Comparison of ENCODE assay signal across 19 cellular contexts in genomic region chr15:63231206-63231605, GRCh38. TPM values are rescaled to one million over a fixed set of nuclear protein-coding genes. Genes with fewer than 3 reads are reported as not detected.
DNase-seq lines count a peak whose midpoint lies in the region; ATAC-seq and TF ChIP-seq lines count a peak whose summit lies in the region.
"Had no signal": no experiment of that assay in that cellular context is flagged by ENCODE, and none has a peak within 500 bp of the region (broad histone marks: within the 10 kb centered on the region; RNA-seq: fewer than 3 reads in every experiment).

No MANE protein-coding gene starts in this region.

- intact Hi-C loops in activated CD8-positive, alpha-beta T cell treated with anti-CD3 and anti-CD28 coated beads for 36 hours (cut with micrococcal nuclease), result loop anchor here (5.0 kb wide), 1 partner anchor 39 kb away; no protein-coding TSS in a partner anchor
- intact Hi-C loops in aorta (cut with DNase I), result no loop called here

- H3K4me3 Mint-ChIP-seq in activated naive CD4-positive, alpha-beta T cell treated with anti-CD3 and anti-CD28 coated beads, Interleukin-2, amount 50 U/mL, for 24 hours, result no peak overlapping the region
- H3K4me3 Mint-ChIP-seq in activated CD8-positive, alpha-beta T cell treated with anti-CD3 and anti-CD28 coated beads for 36 hours, result peak overlapping the region; percentile 42
- peak overlapping the region; percentile 53 for H3K4me3 Mint-ChIP-seq in stimulated activated effector memory CD8-positive, alpha-beta T cell treated with anti-CD3 and anti-CD28 coated beads, Interleukin-12 subunit alpha, Interleukin-12 subunit beta, amount 100 ng/mL, for 72 hours
- H3K4me3 Mint-ChIP-seq: H9 had no signal

- H3K9me3 Mint-ChIP-seq in activated naive CD4-positive, alpha-beta T cell treated with anti-CD3 and anti-CD28 coated beads, Interleukin-2, amount 50 U/mL, for 24 hours, result no peaks in the 10 kb centered on the region
- H3K9me3 Mint-ChIP-seq in activated CD8-positive, alpha-beta T cell treated with anti-CD3 and anti-CD28 coated beads for 36 hours, result no peaks in the 10 kb centered on the region
- H3K9me3 Mint-ChIP-seq in stimulated activated effector memory CD8-positive, alpha-beta T cell treated with anti-CD3 and anti-CD28 coated beads, Interleukin-12 subunit alpha, Interleukin-12 subunit beta, amount 100 ng/mL, for 72 hours, result no peaks in the 10 kb centered on the region
- H3K9me3 Mint-ChIP-seq: H9 had no signal

- no peaks in the 10 kb centered on the region for H3K36me3 ChIP-seq in aorta (ENCODE audit: control insufficient read depth in 1 of 2, insufficient read depth in 2 of 2, low read length in 1 of 2)
- H3K36me3 ChIP-seq: esophagus squamous epithelium, lower lobe of right lung had no signal

- no peak for ATAC-seq in activated CD8-positive, alpha-beta T cell treated with anti-CD3 and anti-CD28 coated beads for 36 hours
- no peak for ATAC-seq in stimulated activated effector memory CD8-positive, alpha-beta T cell treated with anti-CD3 and anti-CD28 coated beads, Interleukin-12 subunit alpha, Interleukin-12 subunit beta, amount 100 ng/mL, for 72 hours
- ATAC-seq in aorta (ENCODE audit: low FRiP score) (no peak), HG03280 (IDR thresholded peaks at IDR 0.05; ENCODE audit: unreplicated experiment) (no peak)
- ATAC-seq: GM12878, K562, lower lobe of right lung had no signal

- 90 to 95% methylated on average over 3 of the region's 3 CpGs for WGBS in aorta, 2 donors

- CTCF ChIA-PET in activated CD8-positive, alpha-beta T cell treated with anti-CD3 and anti-CD28 coated beads for 36 hours (lab: Charles Lee), result interaction anchor here (0.7 to 1.7 kb wide), 8 partner anchors 8 to 125 kb away, joined by 3 to 9 read pairs (median 4); no protein-coding TSS in a partner anchor

- POLR2A ChIA-PET in activated CD8-positive, alpha-beta T cell treated with anti-CD3 and anti-CD28 coated beads for 36 hours (lab: Charles Lee), result interaction anchor here (1.1 to 4.1 kb wide), 3 partner anchors 12 to 74 kb away, joined by 5 to 20 read pairs (median 7); partner anchors contain the start of gene RPS27L

- no peaks in the 10 kb centered on the region for H3K27me3 ChIP-seq in aorta (ENCODE audit: control insufficient read depth in 1 of 2, insufficient read depth in 2 of 2, low read length in 1 of 2)
- H3K27me3 ChIP-seq: esophagus squamous epithelium had no signal

- no peak for DNase-seq in activated naive CD4-positive, alpha-beta T cell treated with anti-CD3 and anti-CD28 coated beads, Interleukin-2, amount 50 U/mL, for 16 hours
- DNase-seq in activated CD8-positive, alpha-beta T cell treated with anti-CD3 and anti-CD28 coated beads for 36 hours, result no peak
- DNase-seq in fibroblast of peridontal ligament (ENCODE audit: extremely low read depth), result peak; percentile 38
- no peak for DNase-seq in stimulated activated effector memory CD8-positive, alpha-beta T cell treated with anti-CD3 and anti-CD28 coated beads, Interleukin-12 subunit alpha, Interleukin-12 subunit beta, amount 100 ng/mL, for 72 hours (ENCODE audit: low spot score in 2 of 2)
- no peak for DNase-seq in islet precursor cell
- DNase-seq in aorta, result no peak
- DNase-seq: activated CD8-positive, alpha-beta memory T cell treated with anti-CD3 and anti-CD28 coated beads, Interleukin-2, amount 50 U/mL, for 4 hours; esophagus squamous epithelium; H9; lower lobe of right lung; NCI-H1694 treated with DMSO at 0.1 percent for 48 hours; NCI-H446; NK-92 treated with Interleukin-12 subunit alpha and Interleukin-12 subunit beta, amount 100 ng/mL, for 24 hours; RPMI8226; stimulated activated CD4-positive, alpha-beta T cell treated with anti-CD3 and anti-CD28 coated beads, Interleukin-4, amount 100 ng/mL, for 1 hour had no signal

- no peak for TF ChIP-seq CTCF in activated CD8-positive, alpha-beta T cell treated with anti-CD3 and anti-CD28 coated beads for 36 hours (IDR thresholded peaks at IDR 0.05)

- H3K4me1 ChIP-seq in aorta (ENCODE audit: control insufficient read depth in 1 of 2, insufficient read depth in 2 of 2, low read length in 2 of 2), result no peaks in the 10 kb centered on the region

- no peak overlapping the region for H3K4me3 ChIP-seq in aorta (ENCODE audit: low read length in 2 of 2)
- H3K4me3 ChIP-seq: esophagus squamous epithelium, GM12878, K562, lower lobe of right lung had no signal

- H3K4me1 Mint-ChIP-seq in activated naive CD4-positive, alpha-beta T cell treated with anti-CD3 and anti-CD28 coated beads, Interleukin-2, amount 50 U/mL, for 24 hours, result peaks cover 85% of the 10 kb centered on the region
- peaks cover 72% of the 10 kb centered on the region for H3K4me1 Mint-ChIP-seq in activated CD8-positive, alpha-beta T cell treated with anti-CD3 and anti-CD28 coated beads for 36 hours (ENCODE audit: low read depth)
- H3K4me1 Mint-ChIP-seq in stimulated activated effector memory CD8-positive, alpha-beta T cell treated with anti-CD3 and anti-CD28 coated beads, Interleukin-12 subunit alpha, Interleukin-12 subunit beta, amount 100 ng/mL, for 72 hours, result peaks cover 69% of the 10 kb centered on the region

- no peaks in the 10 kb centered on the region for H3K27me3 Mint-ChIP-seq in activated naive CD4-positive, alpha-beta T cell treated with anti-CD3 and anti-CD28 coated beads, Interleukin-2, amount 50 U/mL, for 24 hours
- no peaks in the 10 kb centered on the region for H3K27me3 Mint-ChIP-seq in activated CD8-positive, alpha-beta T cell treated with anti-CD3 and anti-CD28 coated beads for 36 hours

- peaks cover 19% of the 10 kb centered on the region for H3K36me3 Mint-ChIP-seq in activated naive CD4-positive, alpha-beta T cell treated with anti-CD3 and anti-CD28 coated beads, Interleukin-2, amount 50 U/mL, for 24 hours
- H3K36me3 Mint-ChIP-seq in activated CD8-positive, alpha-beta T cell treated with anti-CD3 and anti-CD28 coated beads for 36 hours (ENCODE audit: low read depth), result peaks cover 56% of the 10 kb centered on the region
- peaks cover 63% of the 10 kb centered on the region for H3K36me3 Mint-ChIP-seq in stimulated activated effector memory CD8-positive, alpha-beta T cell treated with anti-CD3 and anti-CD28 coated beads, Interleukin-12 subunit alpha, Interleukin-12 subunit beta, amount 100 ng/mL, for 72 hours

- no peak overlapping the region for H3K27ac ChIP-seq in aorta (ENCODE audit: low read depth in 1 of 2, low read length in 2 of 2)
- H3K27ac ChIP-seq: esophagus squamous epithelium, lower lobe of right lung had no signal

- peak overlapping the region; percentile 87 for H3K27ac Mint-ChIP-seq in activated naive CD4-positive, alpha-beta T cell treated with anti-CD3 and anti-CD28 coated beads, Interleukin-2, amount 50 U/mL, for 24 hours
- peak overlapping the region; percentile 90 for H3K27ac Mint-ChIP-seq in activated CD8-positive, alpha-beta T cell treated with anti-CD3 and anti-CD28 coated beads for 36 hours
- H3K27ac Mint-ChIP-seq in stimulated activated effector memory CD8-positive, alpha-beta T cell treated with anti-CD3 and anti-CD28 coated beads, Interleukin-12 subunit alpha, Interleukin-12 subunit beta, amount 100 ng/mL, for 72 hours, result peak overlapping the region; percentile 67

- no peaks in the 10 kb centered on the region for H3K9me3 ChIP-seq in aorta (ENCODE audit: control insufficient read depth, low read length)
- H3K9me3 ChIP-seq: esophagus squamous epithelium, lower lobe of right lung had no signal

RNA-seq across cellular contexts. Expression of gene RAB8B, which starts 41.8 kb away (rescaled TPM):
- total RNA-seq in activated CD8-positive, alpha-beta T cell treated with anti-CD3 and anti-CD28 coated beads for 36 hours, result 100 to 1,000 TPM; 252 to 261 TPM
- 10 to 100 TPM; 40.6 to 47.9 TPM for total RNA-seq in aorta
- polyA plus RNA-seq in aorta, result 10 to 100 TPM; 14.8 to 18.7 TPM

RNA-seq across cellular contexts. Expression of gene APH1B, which starts 46.2 kb away (rescaled TPM):
- total RNA-seq in activated CD8-positive, alpha-beta T cell treated with anti-CD3 and anti-CD28 coated beads for 36 hours, result 1 to 10 TPM; 7.0 to 9.7 TPM
- total RNA-seq in aorta, result 10 to 100 TPM; 24.1 to 28.4 TPM
- 10 to 100 TPM in 1 of 2 donors, 1 to 10 TPM in 1; 3.0 to 13.4 TPM for polyA plus RNA-seq in aorta

Comparison
In these comparisons a context has a peak if more than half of its experiments do, and no peak if none do; other contexts are left out.
1. RNA of gene RAB8B, which starts 41.8 kb away (total RNA-seq): 252 to 261 TPM in activated CD8-positive, alpha-beta T cell treated with anti-CD3 and anti-CD28 coated beads for 36 hours; 40.6 to 47.9 TPM in aorta; every median in the first group is over 4 times any median in the second.
2. Peak in every context shown above with its lines, with median percentiles within 50 percentile points of each other: H3K27ac Mint-ChIP-seq.